6 cellular contexts compared by ENCODE assay signal in genomic region chr11:47259178-47259977, GRCh38. TPM values are rescaled to one million over a fixed set of nuclear protein-coding genes. Genes with fewer than 3 reads are reported as not detected.
DNase-seq lines count a peak whose midpoint lies in the region; ATAC-seq and TF ChIP-seq lines count a peak whose summit lies in the region.

No MANE protein-coding gene starts in this region.

- peak; percentile 33 for TF ChIP-seq CTCF in mesothelial cell of epicardium (IDR thresholded peaks at IDR 0.05; ENCODE audit: unreplicated experiment)

- in situ Hi-C loops in KBM-7 (cut with MboI; ENCODE audit: low pct_unique_long_range_greater_than_20kb, low sequenced_read_pairs): loop anchor here (25.0 kb wide), 2 partner anchors 97 to 153 kb away; partner anchors contain the start of gene SLC39A13

- peaks cover 14% of the 10 kb centered on the region for H3K4me1 Mint-ChIP-seq in activated naive CD8-positive, alpha-beta T cell treated with anti-CD3 and anti-CD28 coated beads for 36 hours
- peaks cover 25% of the 10 kb centered on the region for H3K4me1 Mint-ChIP-seq in mesothelial cell of epicardium

- peak; percentile 24 for DNase-seq in COLO668 (lab: John Stamatoyannopoulos, UW; ENCODE audit: unreplicated experiment)
- DNase-seq in KBM-7: peak; percentile 65
- peak; percentile 44 for DNase-seq in activated naive CD8-positive, alpha-beta T cell treated with anti-CD3 and anti-CD28 coated beads for 36 hours
- DNase-seq in mesothelial cell of epicardium (ENCODE audit: low spot score in 2 of 2, unreplicated experiment in 2 of 2): no peak
- DNase-seq in hippocampal formation (lab: John Stamatoyannopoulos, UW): no peak

- no peak overlapping the region for H3K4me3 Mint-ChIP-seq in activated naive CD8-positive, alpha-beta T cell treated with anti-CD3 and anti-CD28 coated beads for 36 hours
- peak overlapping the region; percentile 7 for H3K4me3 Mint-ChIP-seq in mesothelial cell of epicardium

- H3K36me3 Mint-ChIP-seq in activated naive CD8-positive, alpha-beta T cell treated with anti-CD3 and anti-CD28 coated beads for 36 hours: no peaks in the 10 kb centered on the region
- no peaks in the 10 kb centered on the region for H3K36me3 Mint-ChIP-seq in mesothelial cell of epicardium

- no peak for ATAC-seq in HG03460 (IDR thresholded peaks at IDR 0.05; ENCODE audit: unreplicated experiment)

- H3K9me3 Mint-ChIP-seq in activated naive CD8-positive, alpha-beta T cell treated with anti-CD3 and anti-CD28 coated beads for 36 hours: no peaks in the 10 kb centered on the region
- H3K9me3 Mint-ChIP-seq in mesothelial cell of epicardium: no peaks in the 10 kb centered on the region

- H3K27me3 Mint-ChIP-seq in activated naive CD8-positive, alpha-beta T cell treated with anti-CD3 and anti-CD28 coated beads for 36 hours: no peaks in the 10 kb centered on the region
- H3K27me3 Mint-ChIP-seq in mesothelial cell of epicardium (ENCODE audit: low read depth): no peaks in the 10 kb centered on the region

- H3K27ac Mint-ChIP-seq in activated naive CD8-positive, alpha-beta T cell treated with anti-CD3 and anti-CD28 coated beads for 36 hours: peak overlapping the region; percentile 19
- H3K27ac Mint-ChIP-seq in mesothelial cell of epicardium: peak overlapping the region; percentile 74

RNA-seq across cellular contexts. Expression of gene NR1H3, which starts 1.6 kb away (rescaled TPM):
- 1 to 10 TPM; 8.1 to 8.2 TPM for total RNA-seq in activated naive CD8-positive, alpha-beta T cell treated with anti-CD3 and anti-CD28 coated beads for 36 hours
- 25.5 to 28.2 TPM (median 26.5 TPM) in 3 replicates for total RNA-seq in mesothelial cell of epicardium

RNA-seq across cellular contexts. Expression of gene MADD, which starts 10.6 kb away (rescaled TPM):
- 10 to 100 TPM; 50.9 to 51.2 TPM for total RNA-seq in activated naive CD8-positive, alpha-beta T cell treated with anti-CD3 and anti-CD28 coated beads for 36 hours
- 65.6 to 71.2 TPM (median 65.7 TPM) in 3 replicates for total RNA-seq in mesothelial cell of epicardium

RNA-seq across cellular contexts. Expression of gene ACP2, which starts 10.8 kb away (rescaled TPM):
- 10 to 100 TPM; 13.4 to 13.9 TPM for total RNA-seq in activated naive CD8-positive, alpha-beta T cell treated with anti-CD3 and anti-CD28 coated beads for 36 hours
- 38.1 to 41.3 TPM (median 39.6 TPM) in 3 replicates for total RNA-seq in mesothelial cell of epicardium

RNA-seq across cellular contexts. Expression of gene DDB2, which starts 44.6 kb away (rescaled TPM):
- total RNA-seq in activated naive CD8-positive, alpha-beta T cell treated with anti-CD3 and anti-CD28 coated beads for 36 hours: 100 to 1,000 TPM; 111 to 112 TPM
- 42.4 to 49.1 TPM (median 46.7 TPM) in 3 replicates for total RNA-seq in mesothelial cell of epicardium

Comparison
In these comparisons a context has a peak if more than half of its experiments do, and no peak if none do; other contexts are left out.
1. DNase-seq: peak in COLO668 (single experiment), KBM-7 (single experiment) and activated naive CD8-positive, alpha-beta T cell treated with anti-CD3 and anti-CD28 coated beads for 36 hours (single experiment); none in mesothelial cell of epicardium (0 of 2) and hippocampal formation (0 of 2).